Comparison of ENCODE assay signal across 8 cellular contexts in genomic region chr11:114774599-114775365, GRCh38.
DNase-seq lines count a peak whose midpoint lies in the region; ATAC-seq and TF ChIP-seq lines count a peak whose summit lies in the region.

No MANE protein-coding gene starts in this region.

- 52 to 58% methylated on average over 14 to 16 of the region's 19 CpGs for WGBS in upper lobe of left lung, 2 donors

- no peak for TF ChIP-seq POLR2A in upper lobe of left lung (IDR thresholded peaks at IDR 0.05)
- no peak for TF ChIP-seq POLR2A in GM18505 (IDR thresholded peaks at IDR 0.05; ENCODE audit: borderline replicate concordance, extremely low read depth, insufficient read depth, insufficient read length)

- peak in 1 of 2 donors; percentile 47 for ATAC-seq in upper lobe of left lung (ENCODE audit: low FRiP score in 2 of 2)
- ATAC-seq in GM18505 (IDR thresholded peaks at IDR 0.05; ENCODE audit: unreplicated experiment): no peak

- no peaks in the 10 kb centered on the region for H3K36me3 ChIP-seq in upper lobe of left lung

- peak; percentile 81 for DNase-seq in Ammon's horn (ENCODE audit: low spot score)
- peak; percentile 37 for DNase-seq in NCI-H2107 (lab: John Stamatoyannopoulos, UW)
- DNase-seq in amygdala (lab: John Stamatoyannopoulos, UW): peak in 49 of 56 donors; percentile 1 to 77 (median 32)
- DNase-seq in inferior parietal cortex (ENCODE audit: extremely low spot score): peak; percentile 87
- peak in 1 of 2 donors; percentile 42 for DNase-seq in upper lobe of left lung
- no peak for DNase-seq in GM19240 (ENCODE audit: insufficient read length, low spot score)

- H3K27me3 ChIP-seq in upper lobe of left lung: no peaks in the 10 kb centered on the region

- H3K9me3 ChIP-seq in upper lobe of left lung: no peaks in the 10 kb centered on the region

- no peak overlapping the region for H3K27ac ChIP-seq in upper lobe of left lung

- TF ChIP-seq CTCF in GM12874 (IDR thresholded peaks at IDR 0.05; ENCODE audit: insufficient read depth, low read depth, low read length) (peak; percentile 70; the same call in 1 of the 2 replicates), upper lobe of left lung (IDR thresholded peaks at IDR 0.05) (peak; percentile 32 to 74 (median 65))

- no peak overlapping the region for H3K4me3 ChIP-seq in upper lobe of left lung

- H3K4me1 ChIP-seq in upper lobe of left lung: no peaks in the 10 kb centered on the region

- TF ChIP-seq EP300 in upper lobe of left lung (IDR thresholded peaks at IDR 0.05): no peak
